38 cellular contexts compared by ENCODE assay signal in genomic region chr2:140201572-140201971, GRCh38.
"Had no signal": no experiment of that assay in that cellular context is flagged by ENCODE, and none has a peak within 500 bp of the region (broad histone marks: within the 10 kb centered on the region; RNA-seq: fewer than 3 reads in every experiment).

No MANE protein-coding gene starts in this region.

- H3K4me1 ChIP-seq: adrenal gland, ascending aorta, body of pancreas, breast epithelium had no signal

- H3K4me3 Mint-ChIP-seq: activated naive CD4-positive, alpha-beta T cell treated with anti-CD3 and anti-CD28 coated beads for 36 hours; activated naive CD4-positive, alpha-beta T cell treated with anti-CD3 and anti-CD28 coated beads, Interleukin-2, amount 10 ng/mL, durations not matched to agents 7 days and 5 days; activated naive CD4-positive, alpha-beta T cell treated with anti-CD3 and anti-CD28 coated beads, Interleukin-2, amount 50 U/mL, for 24 hours; activated naive CD8-positive, alpha-beta T cell; activated naive CD8-positive, alpha-beta T cell treated with anti-CD3 and anti-CD28 coated beads for 36 hours; activated naive CD8-positive, alpha-beta T cell treated with anti-CD3 and anti-CD28 coated beads, Interleukin-2, amount 10 ng/mL, durations not matched to agents 7 days and 5 days; activated naive CD8-positive, alpha-beta T cell treated with anti-CD3 and anti-CD28 coated beads, Interleukin-2, amount 50 U/mL, for 24 hours; activated T-cell treated with anti-CD3 and anti-CD28 coated beads, Interleukin-2, amount 50 U/mL, for 24 hours; activated T-cell treated with anti-CD3 and anti-CD28 coated beads, Interleukin-2, amount 50 U/mL, for 4 hours; activated T-cell treated with anti-CD3 and anti-CD28 coated beads, Interleukin-2, amount 50 U/mL, for 72 hours; activated T-helper 1 cell treated with anti-CD3 and anti-CD28 coated beads, Interleukin-12 subunit alpha, Interleukin-12 subunit beta, Interleukin-2, Interleukin-4 antibody, amounts not matched to agents 30 ng/mL and 10 ng/mL and 1 ng/mL, durations not matched to agents 14 hours and 24 hours and 36 hours; activated T-helper 17 cell treated with anti-CD3 and anti-CD28 coated beads, Interleukin-2, amount 50 U/mL, for 72 hours; brain; central memory CD8-positive, alpha-beta T cell had no signal

- H3K27ac ChIP-seq: adrenal gland, ascending aorta, body of pancreas, brain microvascular endothelial cell, breast epithelium, cardiac muscle cell had no signal

- H3K36me3 Mint-ChIP-seq: activated naive CD4-positive, alpha-beta T cell treated with anti-CD3 and anti-CD28 coated beads, Interleukin-2, amount 10 ng/mL, durations not matched to agents 7 days and 5 days; activated naive CD4-positive, alpha-beta T cell treated with anti-CD3 and anti-CD28 coated beads, Interleukin-2, amount 50 U/mL, for 24 hours; activated naive CD4-positive, alpha-beta T cell treated with anti-CD3 and anti-CD28 coated beads, Interleukin-2, amount 50 U/mL, for 72 hours; activated naive CD8-positive, alpha-beta T cell; activated naive CD8-positive, alpha-beta T cell treated with anti-CD3 and anti-CD28 coated beads for 36 hours; activated naive CD8-positive, alpha-beta T cell treated with anti-CD3 and anti-CD28 coated beads, Interleukin-2, amount 10 ng/mL, durations not matched to agents 7 days and 5 days; brain had no signal

- H3K27me3 ChIP-seq: adrenal gland, ascending aorta, body of pancreas, brain microvascular endothelial cell, breast epithelium, cardiac muscle cell had no signal

- H3K4me3 ChIP-seq: adrenal gland, ascending aorta, body of pancreas, breast epithelium, cardiac muscle cell had no signal

- H3K27ac Mint-ChIP-seq: activated naive CD4-positive, alpha-beta T cell treated with anti-CD3 and anti-CD28 coated beads for 36 hours; activated naive CD4-positive, alpha-beta T cell treated with anti-CD3 and anti-CD28 coated beads, Interleukin-2, amount 10 ng/mL, durations not matched to agents 7 days and 5 days; activated naive CD4-positive, alpha-beta T cell treated with anti-CD3 and anti-CD28 coated beads, Interleukin-2, amount 50 U/mL, for 24 hours; activated naive CD4-positive, alpha-beta T cell treated with anti-CD3 and anti-CD28 coated beads, Interleukin-2, amount 50 U/mL, for 72 hours; activated naive CD8-positive, alpha-beta T cell; activated naive CD8-positive, alpha-beta T cell treated with anti-CD3 and anti-CD28 coated beads for 36 hours; activated naive CD8-positive, alpha-beta T cell treated with anti-CD3 and anti-CD28 coated beads, Interleukin-2, amount 10 ng/mL, durations not matched to agents 7 days and 5 days; activated naive CD8-positive, alpha-beta T cell treated with anti-CD3 and anti-CD28 coated beads, Interleukin-2, amount 50 U/mL, for 24 hours; activated T-cell treated with anti-CD3 and anti-CD28 coated beads, Interleukin-2, amount 50 U/mL, for 24 hours; activated T-cell treated with anti-CD3 and anti-CD28 coated beads, Interleukin-2, amount 50 U/mL, for 72 hours; activated T-helper 1 cell treated with anti-CD3 and anti-CD28 coated beads, Interleukin-12 subunit alpha, Interleukin-12 subunit beta, Interleukin-2, Interleukin-4 antibody, amounts not matched to agents 30 ng/mL and 10 ng/mL and 1 ng/mL, durations not matched to agents 14 hours and 24 hours and 36 hours; activated T-helper 17 cell treated with anti-CD3 and anti-CD28 coated beads, Interleukin-2, amount 50 U/mL, for 72 hours; activated T-helper 2 cell treated with anti-CD3 and anti-CD28 coated beads, Interferon-gamma antibody, Interleukin-2, Interleukin-4, amounts not matched to agents 10 μg/mL and 5 μg/mL and 100 μg/mL, durations not matched to agents 14 hours and 24 hours and 36 hours; brain had no signal

- H3K4me1 Mint-ChIP-seq: activated naive CD4-positive, alpha-beta T cell treated with anti-CD3 and anti-CD28 coated beads, Interleukin-2, amount 10 ng/mL, durations not matched to agents 7 days and 5 days; activated naive CD4-positive, alpha-beta T cell treated with anti-CD3 and anti-CD28 coated beads, Interleukin-2, amount 50 U/mL, for 24 hours; activated naive CD8-positive, alpha-beta T cell treated with anti-CD3 and anti-CD28 coated beads, Interleukin-2, amount 10 ng/mL, durations not matched to agents 7 days and 5 days; activated naive CD8-positive, alpha-beta T cell treated with anti-CD3 and anti-CD28 coated beads, Interleukin-2, amount 50 U/mL, for 24 hours; activated T-helper 17 cell treated with anti-CD3 and anti-CD28 coated beads, Interleukin-2, amount 50 U/mL, for 72 hours; brain; central memory CD8-positive, alpha-beta T cell had no signal

- H3K9me3 ChIP-seq: adrenal gland, ascending aorta, body of pancreas, breast epithelium had no signal

- DNase-seq: activated effector memory CD4-positive, alpha-beta T cell treated with anti-CD3 and anti-CD28 coated beads, Interleukin-2, amount 50 U/mL, for 16 hours; activated effector memory CD4-positive, alpha-beta T cell treated with Interleukin-2 at 50 U/mL for 16 hours; activated gamma-delta T cell; activated gamma-delta T cell treated with Interleukin-2 at 50 U/mL for 16 hours; activated naive CD4-positive, alpha-beta T cell; activated naive CD4-positive, alpha-beta T cell treated with anti-CD3 and anti-CD28 coated beads for 36 hours; activated naive CD4-positive, alpha-beta T cell treated with anti-CD3 and anti-CD28 coated beads, Interleukin-2, amount 10 ng/mL, durations not matched to agents 7 days and 5 days; activated naive CD4-positive, alpha-beta T cell treated with anti-CD3 and anti-CD28 coated beads, Interleukin-2, amount 50 U/mL, for 16 hours; activated naive CD4-positive, alpha-beta T cell treated with Interleukin-2 at 50 U/mL for 16 hours; activated naive CD8-positive, alpha-beta T cell treated with anti-CD3 and anti-CD28 coated beads for 36 hours; activated naive CD8-positive, alpha-beta T cell treated with anti-CD3 and anti-CD28 coated beads, Interleukin-2, amount 10 ng/mL, durations not matched to agents 7 days and 5 days; activated naive CD8-positive, alpha-beta T cell treated with anti-CD3 and anti-CD28 coated beads, Interleukin-2, amount 50 U/mL, for 24 hours; activated T-cell treated with anti-CD3 and anti-CD28 coated beads, Interleukin-2, amount 50 U/mL, for 1 hour; activated T-cell treated with anti-CD3 and anti-CD28 coated beads, Interleukin-2, amount 50 U/mL, for 24 hours; activated T-cell treated with anti-CD3 and anti-CD28 coated beads, Interleukin-2, amount 50 U/mL, for 4 hours; activated T-cell treated with anti-CD3 and anti-CD28 coated beads, Interleukin-2, amount 50 U/mL, for 48 hours; activated T-cell treated with anti-CD3 and anti-CD28 coated beads, Interleukin-2, amount 50 U/mL, for 72 hours; adrenal gland; amniotic stem cell; amygdala; anterior cingulate cortex; aorta; body of pancreas; brain microvascular endothelial cell; caudate nucleus; central memory CD4-positive, alpha-beta T cell; cerebellar nuclear complex had no signal

- H3K27me3 Mint-ChIP-seq: activated naive CD4-positive, alpha-beta T cell treated with anti-CD3 and anti-CD28 coated beads, Interleukin-2, amount 10 ng/mL, durations not matched to agents 7 days and 5 days; activated naive CD4-positive, alpha-beta T cell treated with anti-CD3 and anti-CD28 coated beads, Interleukin-2, amount 50 U/mL, for 24 hours; activated naive CD8-positive, alpha-beta T cell; activated naive CD8-positive, alpha-beta T cell treated with anti-CD3 and anti-CD28 coated beads for 36 hours; activated naive CD8-positive, alpha-beta T cell treated with anti-CD3 and anti-CD28 coated beads, Interleukin-2, amount 10 ng/mL, durations not matched to agents 7 days and 5 days; activated naive CD8-positive, alpha-beta T cell treated with anti-CD3 and anti-CD28 coated beads, Interleukin-2, amount 50 U/mL, for 24 hours; activated T-cell treated with anti-CD3 and anti-CD28 coated beads, Interleukin-2, amount 50 U/mL, for 24 hours; activated T-helper 17 cell treated with anti-CD3 and anti-CD28 coated beads, Interleukin-2, amount 50 U/mL, for 72 hours; brain; central memory CD8-positive, alpha-beta T cell had no signal

- H3K36me3 ChIP-seq: adrenal gland, ascending aorta, brain microvascular endothelial cell, breast epithelium, cardiac muscle cell had no signal

- H3K9me3 Mint-ChIP-seq: activated naive CD8-positive, alpha-beta T cell treated with anti-CD3 and anti-CD28 coated beads, Interleukin-2, amount 10 ng/mL, durations not matched to agents 7 days and 5 days had no signal

- ATAC-seq: activated naive CD4-positive, alpha-beta T cell treated with anti-CD3 and anti-CD28 coated beads, Interleukin-2, amount 50 U/mL, for 72 hours; activated naive CD8-positive, alpha-beta T cell treated with anti-CD3 and anti-CD28 coated beads, Interleukin-2, amount 50 U/mL, for 24 hours; activated T-cell treated with anti-CD3 and anti-CD28 coated beads, Interleukin-2, amount 50 U/mL, for 4 hours; activated T-cell treated with anti-CD3 and anti-CD28 coated beads, Interleukin-2, amount 50 U/mL, for 72 hours; body of pancreas had no signal
